Comparison of ENCODE assay signal across 21 cellular contexts in genomic region chr2:159262904-159263303, GRCh38. TPM values are rescaled to one million over a fixed set of nuclear protein-coding genes. Genes with fewer than 3 reads are reported as not detected.
DNase-seq lines count a peak whose midpoint lies in the region; ATAC-seq and TF ChIP-seq lines count a peak whose summit lies in the region.
"Had no signal": no experiment of that assay in that cellular context is flagged by ENCODE, and none has a peak within 500 bp of the region (broad histone marks: within the 10 kb centered on the region; RNA-seq: fewer than 3 reads in every experiment).

No MANE protein-coding gene starts in this region.

- H4K91ac ChIP-seq in mesenchymal stem cell (ENCODE audit: low read length): no peak overlapping the region

- H2AFZ ChIP-seq in mesenchymal stem cell (ENCODE audit: low read depth, low read length): no peak overlapping the region
- H2AFZ ChIP-seq: PC-9 had no signal

- no peak overlapping the region for H3K14ac ChIP-seq in mesenchymal stem cell (ENCODE audit: low read length in 2 of 2)

- peak; percentile 41 for DNase-seq in amniotic epithelial cell (ENCODE audit: low read depth)
- peak in 3 of 5 donors; percentile 22 to 35 (median 25) for DNase-seq in heart left ventricle
- peak; percentile 28 for DNase-seq in mesenchymal stem cell
- no peak for DNase-seq in type B pancreatic cell (ENCODE audit: extremely low spot score, unreplicated experiment)
- DNase-seq in posterior cingulate gyrus: no peak
- no peak for DNase-seq in activated CD4-positive, alpha-beta T cell treated with anti-CD3 and anti-CD28 coated beads for 4 hours
- DNase-seq: ACHN, DMS79, HCEC 1CT, Karpas-422, MG63, NCI-H1048, NCI-H1436, NCI-H2029, NCI-H345, NCI-H524 treated with DMSO at 0.1 percent for 48 hours, PC-9 had no signal

- no peak overlapping the region for H3K4ac ChIP-seq in mesenchymal stem cell (ENCODE audit: low read depth in 1 of 2, low read length in 2 of 2)

- H2AK5ac ChIP-seq in mesenchymal stem cell (ENCODE audit: low read length, severe bottlenecking): no peak overlapping the region

- H3K4me1 ChIP-seq in heart left ventricle (peaks cover 0 to 23% (median 8%) of the 10 kb centered on the region in 12 donors), mesenchymal stem cell (ENCODE audit: control insufficient read depth, insufficient read depth, low read depth, low read length) (no peaks in the 10 kb centered on the region)

- H3K9ac ChIP-seq in mesenchymal stem cell (ENCODE audit: low read length): no peak overlapping the region

- no peaks in the 10 kb centered on the region for H3K9me3 Mint-ChIP-seq in type B pancreatic cell
- H3K9me3 Mint-ChIP-seq: IgD-negative memory B cell had no signal

- H3K9me3 ChIP-seq in heart left ventricle (no peaks in the 10 kb centered on the region), mesenchymal stem cell (ENCODE audit: control insufficient read depth, low read length) (no peaks in the 10 kb centered on the region)
- H3K9me3 ChIP-seq: MG63, SJSA1 had no signal

- peaks cover 5% of the 10 kb centered on the region for H3K36me3 Mint-ChIP-seq in type B pancreatic cell

- peak overlapping the region; percentile 23 for H3K27ac Mint-ChIP-seq in type B pancreatic cell
- H3K27ac Mint-ChIP-seq: IgD-negative memory B cell had no signal

- peaks cover 6% of the 10 kb centered on the region for H3K79me1 ChIP-seq in mesenchymal stem cell (replicated peaks; ENCODE audit: low read length, poor library complexity, severe bottlenecking)

- H3K4me2 ChIP-seq in mesenchymal stem cell (ENCODE audit: low read length, poor library complexity, severe bottlenecking): no peak overlapping the region
- H3K4me2 ChIP-seq: PC-9 had no signal

- H2BK12ac ChIP-seq in mesenchymal stem cell (ENCODE audit: low read length in 2 of 2): no peak overlapping the region

- H4K8ac ChIP-seq in mesenchymal stem cell (ENCODE audit: low read length): no peak overlapping the region

- intact Hi-C loops in heart left ventricle (cut with DNase I) (no loop called here), posterior cingulate gyrus (cut with DNase I) (no loop called here)

- peak; percentile 81 to 96 (median 92) for ATAC-seq in heart left ventricle
- no peak for ATAC-seq in GM19452 (IDR thresholded peaks at IDR 0.05; ENCODE audit: unreplicated experiment)

- H3K36me3 ChIP-seq in heart left ventricle (peaks cover 0 to 33% (median 5%) of the 10 kb centered on the region in 9 donors), mesenchymal stem cell (ENCODE audit: control insufficient read depth in 1 of 2, insufficient read depth in 2 of 2, low read depth in 1 of 2, low read length in 2 of 2) (peaks cover 0 to 5% of the 10 kb centered on the region in 2 experiments)
- H3K36me3 ChIP-seq: MG63, SJSA1 had no signal

- H3K18ac ChIP-seq in mesenchymal stem cell (ENCODE audit: low read depth in 1 of 2, low read length in 2 of 2): no peak overlapping the region

- H3K4me3 Mint-ChIP-seq in type B pancreatic cell: no peak overlapping the region
- H3K4me3 Mint-ChIP-seq: CD14-positive monocyte, IgD-negative memory B cell had no signal

- TF ChIP-seq CTCF in heart left ventricle (IDR thresholded peaks at IDR 0.05) (no peak), type B pancreatic cell (conservative IDR thresholded peaks at IDR 0.05) (no peak)

- no peak overlapping the region for H2BK5ac ChIP-seq in mesenchymal stem cell (ENCODE audit: low read depth, low read length, poor library complexity, severe bottlenecking)

- H3K27me3 ChIP-seq in heart left ventricle (no peaks in the 10 kb centered on the region), mesenchymal stem cell (ENCODE audit: control insufficient read depth in 1 of 2, insufficient read depth in 1 of 2, low read length in 2 of 2) (no peaks in the 10 kb centered on the region)
- H3K27me3 ChIP-seq: MG63, SJSA1 had no signal

- peaks cover 21% of the 10 kb centered on the region for H3K4me1 Mint-ChIP-seq in type B pancreatic cell (ENCODE audit: unreplicated experiment)
- H3K4me1 Mint-ChIP-seq: CD14-positive monocyte had no signal

- no peaks in the 10 kb centered on the region for H3K27me3 Mint-ChIP-seq in type B pancreatic cell
- H3K27me3 Mint-ChIP-seq: IgD-negative memory B cell had no signal

- WGBS in heart left ventricle, 4 donors: 41 to 67% (median 48%) methylated on average over 5 of the region's 5 CpGs
- 67% methylated on average over 5 of the region's 5 CpGs for WGBS in mesenchymal stem cell

- H3K27ac ChIP-seq in heart left ventricle (peak overlapping the region; percentile 38 to 82 (median 64)), mesenchymal stem cell (ENCODE audit: low read length, poor library complexity, severe bottlenecking) (no peak overlapping the region)
- H3K27ac ChIP-seq: PC-9, SJSA1 had no signal

- H3K23ac ChIP-seq in mesenchymal stem cell (ENCODE audit: low read length in 2 of 2): no peak overlapping the region

- H2BK15ac ChIP-seq in mesenchymal stem cell (ENCODE audit: low read depth, poor library complexity, severe bottlenecking): no peak overlapping the region

- H2BK120ac ChIP-seq in mesenchymal stem cell (ENCODE audit: low read depth, low read length): no peak overlapping the region

- no peak for TF ChIP-seq POLR2A in heart left ventricle (IDR thresholded peaks at IDR 0.05)

- H3K4me3 ChIP-seq in heart left ventricle (no peak overlapping the region), mesenchymal stem cell (ENCODE audit: insufficient read depth in 1 of 2, low read depth in 1 of 2, low read length in 2 of 2) (no peak overlapping the region)
- H3K4me3 ChIP-seq: MG63, PC-9, SJSA1 had no signal

RNA-seq across cellular contexts. Expression of gene WDSUB1, which starts 23.6 kb away (rescaled TPM):
- total RNA-seq in heart left ventricle: 10 to 100 TPM in 2 of 9 donors, 1 to 10 TPM in 7; 5.1 to 12.4 (median 9.1) TPM
- polyA plus RNA-seq in heart left ventricle: 1 to 10 TPM; 5.9 to 8.0 TPM
- polyA plus RNA-seq in mesenchymal stem cell (2013, experiment 1 of 2): 3.4 TPM
- polyA plus RNA-seq in mesenchymal stem cell (2013, experiment 2 of 2): 4.4 TPM
- 9.5 and 11.6 TPM in 2 replicates for total RNA-seq in type B pancreatic cell (ENCODE audit: low replicate concordance)

Comparison
In these comparisons a context has a peak if more than half of its experiments do, and no peak if none do; other contexts are left out.
1. DNase-seq: peak in amniotic epithelial cell (single experiment), heart left ventricle (3 of 5) and mesenchymal stem cell (single experiment); none in type B pancreatic cell (single experiment), posterior cingulate gyrus (0 of 10) and activated CD4-positive, alpha-beta T cell treated with anti-CD3 and anti-CD28 coated beads for 4 hours (0 of 2).